14 cellular contexts compared by ENCODE assay signal in the genomic region with DNA sequence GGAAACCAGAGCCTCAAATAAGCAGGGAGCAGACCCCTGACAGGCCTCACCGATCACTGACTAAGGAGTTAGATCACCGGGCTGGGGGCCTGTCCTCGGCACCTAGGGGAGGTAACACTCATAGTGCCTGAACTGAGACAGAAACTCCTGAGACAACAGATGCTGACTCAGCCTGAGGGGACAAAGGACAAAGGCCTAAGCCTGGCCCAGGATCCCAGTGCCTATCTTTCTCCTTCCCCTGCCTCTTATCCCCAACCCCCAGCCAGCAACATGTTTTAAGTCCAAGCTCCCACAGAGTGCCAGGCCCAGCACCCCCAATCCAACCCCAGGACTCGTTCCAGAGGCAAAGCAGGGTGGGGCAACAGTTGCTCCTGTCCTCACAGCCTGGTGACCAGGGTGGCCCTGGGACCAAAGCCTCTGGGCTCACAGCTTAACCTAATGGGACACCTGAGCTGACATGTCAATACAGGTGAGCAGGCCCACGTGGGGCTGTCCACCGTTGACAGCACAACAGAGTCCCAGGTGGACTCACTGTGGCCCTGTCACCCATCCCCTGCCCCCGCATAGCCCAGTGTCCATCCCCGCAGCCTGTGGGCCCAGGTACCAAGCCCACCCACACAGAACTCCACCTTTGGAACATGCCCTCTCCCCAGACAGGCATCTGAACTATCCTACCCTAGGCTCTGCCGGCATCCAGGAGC. TPM values are rescaled to one million over a fixed set of nuclear protein-coding genes. Genes with fewer than 3 reads are reported as not detected.
DNase-seq lines count a peak whose midpoint lies in the region; ATAC-seq and TF ChIP-seq lines count a peak whose summit lies in the region.
"Had no signal": no experiment of that assay in that cellular context is flagged by ENCODE, and none has a peak within 500 bp of the region (broad histone marks: within the 10 kb centered on the region; RNA-seq: fewer than 3 reads in every experiment).

No MANE protein-coding gene starts in this region.

- no peaks in the 10 kb centered on the region for H3K4me1 Mint-ChIP-seq in CD14-positive monocyte
- H3K4me1 Mint-ChIP-seq: activated T-helper 17 cell treated with anti-CD3 and anti-CD28 coated beads, Interleukin-2, amount 50 U/mL, for 72 hours; CD4-positive, CD25-positive, alpha-beta regulatory T cell had no signal

- H3K79me2 ChIP-seq in parathyroid adenoma, result no peaks in the 10 kb centered on the region

- no peak for TF ChIP-seq EP300 in upper lobe of left lung (IDR thresholded peaks at IDR 0.05)

- no peak overlapping the region for H3K9ac ChIP-seq in parathyroid adenoma

- TF ChIP-seq CTCF in parathyroid adenoma (IDR thresholded peaks at IDR 0.05), result no peak
- TF ChIP-seq CTCF in upper lobe of left lung (IDR thresholded peaks at IDR 0.05), result no peak
- TF ChIP-seq CTCF in CD14-positive monocyte (IDR thresholded peaks at IDR 0.05), result no peak

- H3K27ac ChIP-seq in angular gyrus (ENCODE audit: low read depth, low read length) (peak overlapping the region; percentile 95), parathyroid adenoma (peak overlapping the region; percentile 36), upper lobe of left lung (peak overlapping the region in 3 of 4 donors; percentile 34 to 69 (median 36))

- no peaks in the 10 kb centered on the region for H3K36me3 Mint-ChIP-seq in CD14-positive monocyte
- H3K36me3 Mint-ChIP-seq: CD4-positive, CD25-positive, alpha-beta regulatory T cell had no signal

- no peak for TF ChIP-seq POLR2A in upper lobe of left lung (IDR thresholded peaks at IDR 0.05)

- no peaks in the 10 kb centered on the region for H3K9me3 Mint-ChIP-seq in CD14-positive monocyte
- H3K9me3 Mint-ChIP-seq: activated T-helper 17 cell treated with anti-CD3 and anti-CD28 coated beads, Interleukin-2, amount 50 U/mL, for 72 hours; HFFc6; T-helper 1 cell treated with Interleukin-12 subunit alpha and Interleukin-12 subunit beta and Interleukin-4 antibody, amounts not matched to agents 30 μg/mL and 1 μg/mL, for 36 hours had no signal

- ATAC-seq in left ventricle myocardium superior, result no peak
- ATAC-seq in upper lobe of left lung (ENCODE audit: low FRiP score in 2 of 2), result no peak
- ATAC-seq in HG03432 (IDR thresholded peaks at IDR 0.05; ENCODE audit: unreplicated experiment), result no peak
- ATAC-seq in SK-N-SH treated with all-trans-retinoic acid at 6 μM for 48 hours, result no peak
- ATAC-seq: activated T-helper 17 cell treated with anti-CD3 and anti-CD28 coated beads, Interleukin-2, amount 50 U/mL, for 72 hours had no signal

- H3K4me2 ChIP-seq in parathyroid adenoma (ENCODE audit: low read length), result no peak overlapping the region

- H3K9me3 ChIP-seq in parathyroid adenoma (ENCODE audit: control insufficient read depth, low read length) (no peaks in the 10 kb centered on the region), upper lobe of left lung (no peaks in the 10 kb centered on the region)

- H3K27me3 ChIP-seq in parathyroid adenoma (ENCODE audit: control insufficient read depth, insufficient read depth, low read length), result no peaks in the 10 kb centered on the region
- no peaks in the 10 kb centered on the region for H3K27me3 ChIP-seq in upper lobe of left lung

- no peak overlapping the region for H2AFZ ChIP-seq in parathyroid adenoma

- H3K36me3 ChIP-seq in parathyroid adenoma (ENCODE audit: control insufficient read depth, insufficient read depth, low read length) (no peaks in the 10 kb centered on the region), upper lobe of left lung (no peaks in the 10 kb centered on the region)

- peak; percentile 31 for DNase-seq in left ventricle myocardium superior
- no peak for DNase-seq in upper lobe of left lung
- no peak for DNase-seq in CD14-positive monocyte (ENCODE audit: low spot score)
- DNase-seq: activated CD4-positive, alpha-beta T cell treated with anti-CD3 and anti-CD28 coated beads, Interleukin-2, amount 50 U/mL, for 4 hours; CD4-positive, CD25-positive, alpha-beta regulatory T cell; HFFc6; NCI-H345; stimulated activated CD4-positive, alpha-beta T cell treated with anti-CD3 and anti-CD28 coated beads, Interleukin-1b, Interleukin-23, amount 100 ng/mL, for 48 hours had no signal

- WGBS in upper lobe of left lung, 2 donors, result 82 to 93% methylated on average over 5 to 9 of the region's 9 CpGs

- H3K4me3 ChIP-seq in parathyroid adenoma (ENCODE audit: low read depth, low read length) (no peak overlapping the region), upper lobe of left lung (no peak overlapping the region)

- H3K4me3 Mint-ChIP-seq in CD14-positive monocyte, result no peak overlapping the region
- H3K4me3 Mint-ChIP-seq: activated T-helper 17 cell treated with anti-CD3 and anti-CD28 coated beads, Interleukin-2, amount 50 U/mL, for 72 hours; CD4-positive, CD25-positive, alpha-beta regulatory T cell; HFFc6; T-helper 1 cell treated with Interleukin-12 subunit alpha and Interleukin-12 subunit beta and Interleukin-4 antibody, amounts not matched to agents 30 μg/mL and 1 μg/mL, for 36 hours had no signal

- peaks cover 0 to 6% (median 5%) of the 10 kb centered on the region in 3 donors for H3K27me3 Mint-ChIP-seq in CD14-positive monocyte (ENCODE audit: low read depth in 3 of 3)

- no peak overlapping the region for H3K27ac Mint-ChIP-seq in CD14-positive monocyte
- H3K27ac Mint-ChIP-seq: activated T-helper 17 cell treated with anti-CD3 and anti-CD28 coated beads, Interleukin-2, amount 50 U/mL, for 72 hours; CD4-positive, CD25-positive, alpha-beta regulatory T cell; HFFc6; T-helper 1 cell treated with Interleukin-12 subunit alpha and Interleukin-12 subunit beta and Interleukin-4 antibody, amounts not matched to agents 30 μg/mL and 1 μg/mL, for 36 hours had no signal

- H3K4me1 ChIP-seq in parathyroid adenoma (no peaks in the 10 kb centered on the region), upper lobe of left lung (no peaks in the 10 kb centered on the region)

- intact Hi-C loops in left ventricle myocardium superior (cut with micrococcal nuclease) (no loop called here), CD14-positive monocyte (cut with micrococcal nuclease) (no loop called here)

TF ChIP-seq in SK-N-SH treated with all-trans-retinoic acid at 6 μM for 48 hours, 23 proteins besides CTCF, POLR2A, EP300 and RAD21:
- TF ChIP-seq ZFP30 (CRISPR knock-in tag; IDR thresholded peaks at IDR 0.05) (no peak), SNAI2 (CRISPR knock-in tag; IDR thresholded peaks at IDR 0.05) (no peak), TOX (CRISPR knock-in tag; IDR thresholded peaks at IDR 0.05; ENCODE audit: borderline replicate concordance) (no peak)

RNA-seq across cellular contexts. Expression of a gene that starts 37.4 kb away (rescaled TPM):
- total RNA-seq in left ventricle myocardium superior, result 273 TPM
- total RNA-seq in upper lobe of left lung, result 10 to 100 TPM in 2 of 6 donors, 1 to 10 TPM in 4; 2.1 to 23.0 (median 3.2) TPM
- not detected for polyA plus RNA-seq in CD14-positive monocyte
- total RNA-seq: activated T-helper 17 cell treated with anti-CD3 and anti-CD28 coated beads, Interleukin-2, amount 50 U/mL, for 72 hours; CD4-positive, CD25-positive, alpha-beta regulatory T cell had no signal

Comparison
In these comparisons a context has a peak if more than half of its experiments do, and no peak if none do; other contexts are left out.
1. H3K27ac ChIP-seq: peak in every context shown above with its lines; median percentile 95 in angular gyrus; 36 in parathyroid adenoma; 36 in upper lobe of left lung.
2. RNA of a gene that starts 37.4 kb away (total RNA-seq): 273 TPM in left ventricle myocardium superior (single experiment); 2.1 to 23.0 TPM in upper lobe of left lung; every median in the first group is over 10 times any median in the second.